ENCODE assay signal across 22 cellular contexts in the genomic region with DNA sequence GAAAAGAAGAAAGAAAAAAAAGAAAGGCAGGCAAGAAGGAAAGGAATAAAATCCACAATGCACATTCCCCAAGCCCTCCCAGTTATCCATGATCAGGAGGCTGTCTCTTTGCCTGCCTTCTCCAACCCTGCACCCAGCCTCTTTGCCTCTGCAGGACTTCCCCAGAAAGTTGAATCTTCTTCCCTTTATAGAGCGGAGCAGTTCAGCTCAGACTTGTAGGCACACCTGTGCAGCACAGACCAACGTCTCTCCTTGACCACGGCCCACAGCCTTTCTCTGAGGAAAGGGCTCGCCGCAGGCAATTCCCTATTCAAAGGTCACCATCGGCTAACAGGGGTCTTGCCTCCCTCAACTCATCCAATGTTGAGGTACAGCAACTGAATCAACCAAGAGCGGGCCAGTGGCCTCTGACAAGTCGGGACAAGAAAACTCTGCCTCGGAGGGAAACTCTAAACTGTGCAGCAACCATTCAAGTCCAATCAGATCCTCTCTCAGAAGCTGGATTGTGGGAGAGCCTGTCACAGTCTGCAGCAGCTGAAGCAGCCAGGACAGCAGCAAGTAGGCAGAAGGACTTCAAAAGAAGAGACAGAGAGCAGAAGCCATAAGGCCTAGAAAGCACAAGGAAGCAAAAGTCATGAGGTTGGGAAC.
DNase-seq lines count a peak whose midpoint lies in the region; ATAC-seq, FAIRE-seq and TF ChIP-seq lines count a peak whose summit lies in the region.
"Had no signal": no experiment of that assay in that cellular context is flagged by ENCODE, and none has a peak within 500 bp of the region (broad histone marks: within the 10 kb centered on the region; RNA-seq: fewer than 3 reads in every experiment).

No MANE protein-coding gene starts in this region.

- DNase-seq in DND-41, result no peak
- no peak for DNase-seq in activated T-helper 1 cell treated with anti-CD3 and anti-CD28 coated beads, Interleukin-12 subunit alpha, Interleukin-12 subunit beta, Interleukin-2, Interleukin-4 antibody, amounts not matched to agents 30 ng/mL and 10 ng/mL and 1 ng/mL, durations not matched to agents 14 hours and 24 hours and 36 hours (ENCODE audit: low spot score)
- DNase-seq in natural killer cell, result no peak
- DNase-seq in NCI-H146 treated with DMSO at 0.1 percent for 48 hours (lab: John Stamatoyannopoulos, UW; ENCODE audit: unreplicated experiment), result no peak
- DNase-seq in kidney, result no peak
- DNase-seq: central memory CD4-positive, alpha-beta T cell; COR-L47; erythroblast; NCI-H1105 treated with DMSO at 0.1 percent for 48 hours; NCI-H2107; NCI-H510A treated with DMSO at 0.1 percent for 48 hours; right lobe of liver; SK-N-SH; T1000; testis had no signal

- peaks cover 4% of the 10 kb centered on the region for H3K9me3 Mint-ChIP-seq in activated T-helper 1 cell treated with anti-CD3 and anti-CD28 coated beads, Interleukin-12 subunit alpha, Interleukin-12 subunit beta, Interleukin-2, Interleukin-4 antibody, amounts not matched to agents 30 ng/mL and 10 ng/mL and 1 ng/mL, durations not matched to agents 14 hours and 24 hours and 36 hours
- H3K9me3 Mint-ChIP-seq in natural killer cell, result peaks cover 2 to 4% of the 10 kb centered on the region in 2 donors

- no peak for FAIRE-seq in kidney (lab: Jason Lieb, UNC)
- FAIRE-seq: frontal cortex, RCC 7860 had no signal

- H3K27ac Mint-ChIP-seq in activated T-helper 1 cell treated with anti-CD3 and anti-CD28 coated beads, Interleukin-12 subunit alpha, Interleukin-12 subunit beta, Interleukin-2, Interleukin-4 antibody, amounts not matched to agents 30 ng/mL and 10 ng/mL and 1 ng/mL, durations not matched to agents 14 hours and 24 hours and 36 hours, result peak overlapping the region; percentile 42
- H3K27ac Mint-ChIP-seq in natural killer cell, result peak overlapping the region; percentile 75 to 82

- H3K36me3 Mint-ChIP-seq in activated T-helper 1 cell treated with anti-CD3 and anti-CD28 coated beads, Interleukin-12 subunit alpha, Interleukin-12 subunit beta, Interleukin-2, Interleukin-4 antibody, amounts not matched to agents 30 ng/mL and 10 ng/mL and 1 ng/mL, durations not matched to agents 14 hours and 24 hours and 36 hours (ENCODE audit: low read depth), result peaks cover 3% of the 10 kb centered on the region
- H3K36me3 Mint-ChIP-seq in natural killer cell, result peaks cover 7% of the 10 kb centered on the region

- TF ChIP-seq CTCF in DND-41 (IDR thresholded peaks at IDR 0.05; ENCODE audit: borderline replicate concordance, extremely low read depth, low read length, poor library complexity, severe bottlenecking), result no peak
- no peak for TF ChIP-seq CTCF in natural killer cell (IDR thresholded peaks at IDR 0.05)
- no peak for TF ChIP-seq CTCF in kidney (IDR thresholded peaks at IDR 0.05; ENCODE audit: borderline replicate concordance, extremely low read depth, insufficient read depth)

- H3K27ac ChIP-seq in BLaER1 (no peak overlapping the region), DND-41 (ENCODE audit: low read length) (peak overlapping the region; percentile 25; the same call in 1 of the 2 replicates), kidney (ENCODE audit: low read depth in 2 of 2, low read length in 2 of 2) (no peak overlapping the region)
- H3K27ac ChIP-seq: KMS-11, parathyroid adenoma, right lobe of liver, testis had no signal

- no peak overlapping the region for H3K4me3 ChIP-seq in BLaER1
- H3K4me3 ChIP-seq in DND-41 (ENCODE audit: low read depth in 1 of 2, low read length in 2 of 2), result no peak overlapping the region
- no peak overlapping the region for H3K4me3 ChIP-seq in kidney (ENCODE audit: low read length in 2 of 2)
- H3K4me3 ChIP-seq: HAP-1, right lobe of liver, testis had no signal

- intact Hi-C loops in activated T-helper 1 cell treated with anti-CD3 and anti-CD28 coated beads, Interleukin-12 subunit alpha, Interleukin-12 subunit beta, Interleukin-2, Interleukin-4 antibody, amounts not matched to agents 30 ng/mL and 10 ng/mL and 1 ng/mL, durations not matched to agents 14 hours and 24 hours and 36 hours (cut with micrococcal nuclease), result loop anchor here (1.0 kb wide), 1 partner anchor 16 kb away; no protein-coding TSS in a partner anchor
- intact Hi-C loops in natural killer cell (cut with micrococcal nuclease) (loop anchor here (1.0 kb wide), 1 partner anchor 19 kb away; no protein-coding TSS in a partner anchor), kidney (cut with DNase I) (no loop called here)

- ATAC-seq in DND-41 (ENCODE audit: insufficient read depth, low read depth), result no peak
- ATAC-seq in natural killer cell, result no peak
- no peak for ATAC-seq in HG03280 (IDR thresholded peaks at IDR 0.05; ENCODE audit: unreplicated experiment)

- no peaks in the 10 kb centered on the region for H3K36me3 ChIP-seq in BLaER1
- no peaks in the 10 kb centered on the region for H3K36me3 ChIP-seq in DND-41 (ENCODE audit: insufficient read depth, low read length)
- H3K36me3 ChIP-seq in kidney (ENCODE audit: control insufficient read depth in 1 of 2, insufficient read depth in 2 of 2, low read length in 2 of 2), result no peaks in the 10 kb centered on the region
- H3K36me3 ChIP-seq: HAP-1, right lobe of liver had no signal

- peaks cover 2% of the 10 kb centered on the region for H3K27me3 Mint-ChIP-seq in activated T-helper 1 cell treated with anti-CD3 and anti-CD28 coated beads, Interleukin-12 subunit alpha, Interleukin-12 subunit beta, Interleukin-2, Interleukin-4 antibody, amounts not matched to agents 30 ng/mL and 10 ng/mL and 1 ng/mL, durations not matched to agents 14 hours and 24 hours and 36 hours (ENCODE audit: insufficient read depth)
- no peaks in the 10 kb centered on the region for H3K27me3 Mint-ChIP-seq in natural killer cell (ENCODE audit: low read depth in 2 of 2)

- H3K79me2 ChIP-seq in DND-41 (ENCODE audit: insufficient read depth, low read length), result no peaks in the 10 kb centered on the region
- H3K79me2 ChIP-seq: parathyroid adenoma had no signal

- H3K4me1 ChIP-seq in BLaER1 (peaks cover 58% of the 10 kb centered on the region), DND-41 (ENCODE audit: insufficient read depth, low read length) (no peaks in the 10 kb centered on the region; the same call in 1 of the 2 replicates), kidney (ENCODE audit: control insufficient read depth in 1 of 2, insufficient read depth in 1 of 2, low read depth in 1 of 2, low read length in 2 of 2) (peaks cover 4 to 7% of the 10 kb centered on the region in 2 donors)
- H3K4me1 ChIP-seq: HAP-1, testis had no signal

- H3K4me3 Mint-ChIP-seq in activated T-helper 1 cell treated with anti-CD3 and anti-CD28 coated beads, Interleukin-12 subunit alpha, Interleukin-12 subunit beta, Interleukin-2, Interleukin-4 antibody, amounts not matched to agents 30 ng/mL and 10 ng/mL and 1 ng/mL, durations not matched to agents 14 hours and 24 hours and 36 hours, result no peak overlapping the region
- H3K4me3 Mint-ChIP-seq in natural killer cell, result peak overlapping the region; percentile 89

- H3K27me3 ChIP-seq in BLaER1 (no peaks in the 10 kb centered on the region), DND-41 (ENCODE audit: insufficient read depth, low read length, poor library complexity) (no peaks in the 10 kb centered on the region)
- H3K27me3 ChIP-seq: right lobe of liver, testis had no signal

- no peaks in the 10 kb centered on the region for H3K9me3 ChIP-seq in BLaER1
- H3K9me3 ChIP-seq in DND-41 (ENCODE audit: insufficient read depth, low read length, severe bottlenecking), result no peaks in the 10 kb centered on the region
- H3K9me3 ChIP-seq in kidney (ENCODE audit: control insufficient read depth in 1 of 2, low read length in 2 of 2), result no peaks in the 10 kb centered on the region
- H3K9me3 ChIP-seq: HAP-1, right lobe of liver, SK-N-SH, testis had no signal

- no peaks in the 10 kb centered on the region for H4K20me1 ChIP-seq in BLaER1
- no peaks in the 10 kb centered on the region for H4K20me1 ChIP-seq in DND-41 (ENCODE audit: insufficient read depth, low read length)

- H3K4me2 ChIP-seq in BLaER1 (0 out of 2 replicates have a peak overlapping the region, but pooled peaks have one; percentile 5), DND-41 (ENCODE audit: insufficient read depth, low read length) (no peak overlapping the region)
- H3K4me2 ChIP-seq: KMS-11, SK-N-SH had no signal

- peaks cover 34% of the 10 kb centered on the region for H3K4me1 Mint-ChIP-seq in activated T-helper 1 cell treated with anti-CD3 and anti-CD28 coated beads, Interleukin-12 subunit alpha, Interleukin-12 subunit beta, Interleukin-2, Interleukin-4 antibody, amounts not matched to agents 30 ng/mL and 10 ng/mL and 1 ng/mL, durations not matched to agents 14 hours and 24 hours and 36 hours (ENCODE audit: low read depth)
- H3K4me1 Mint-ChIP-seq in natural killer cell, result peaks cover 29 to 51% of the 10 kb centered on the region in 2 donors

- peak overlapping the region; percentile 43; the same call in 1 of the 2 replicates for H2AFZ ChIP-seq in DND-41 (ENCODE audit: low read depth, low read length)
- H2AFZ ChIP-seq: parathyroid adenoma had no signal

- H3K9ac ChIP-seq in BLaER1, result no peak overlapping the region
- no peak overlapping the region for H3K9ac ChIP-seq in DND-41 (ENCODE audit: low read depth, low read length)
- no peak overlapping the region for H3K9ac ChIP-seq in kidney (ENCODE audit: low read length in 2 of 2)
- H3K9ac ChIP-seq: KMS-11, parathyroid adenoma, SK-N-SH had no signal
